In genomic region chr12:62967701-62968100, GRCh38 we compare ENCODE assay signal across 19 cellular contexts.
"Had no signal": no experiment of that assay in that cellular context is flagged by ENCODE, and none has a peak within 500 bp of the region (broad histone marks: within the 10 kb centered on the region; RNA-seq: fewer than 3 reads in every experiment).

No MANE protein-coding gene starts in this region.

- H3K36me3 Mint-ChIP-seq: natural killer cell had no signal

- H3K4me3 Mint-ChIP-seq: natural killer cell, neural crest cell had no signal

- H3K27me3 Mint-ChIP-seq: progenitor cell of endocrine pancreas had no signal

- H3K4me3 ChIP-seq: gastrocnemius medialis, heart right ventricle, pancreas, sigmoid colon, skin epidermis, stomach, thoracic aorta, transverse colon had no signal

- DNase-seq: effector memory CD4-positive, alpha-beta T cell; gastrocnemius medialis; heart right ventricle; hypothalamus; kidney glomerular epithelial cell; mammary epithelial cell; natural killer cell; pancreas; retina; sigmoid colon; stimulated activated naive CD4-positive, alpha-beta T cell; stomach; substantia nigra; transverse colon had no signal

- H3K4me1 Mint-ChIP-seq: natural killer cell, neural crest cell had no signal

- H3K27ac Mint-ChIP-seq: natural killer cell, progenitor cell of endocrine pancreas had no signal

- H3K9me3 Mint-ChIP-seq: natural killer cell, neural crest cell had no signal

- ATAC-seq: esophagus mucosa, gastrocnemius medialis, heart right ventricle, natural killer cell had no signal
